10 cellular contexts compared by ENCODE assay signal in the genomic region with DNA sequence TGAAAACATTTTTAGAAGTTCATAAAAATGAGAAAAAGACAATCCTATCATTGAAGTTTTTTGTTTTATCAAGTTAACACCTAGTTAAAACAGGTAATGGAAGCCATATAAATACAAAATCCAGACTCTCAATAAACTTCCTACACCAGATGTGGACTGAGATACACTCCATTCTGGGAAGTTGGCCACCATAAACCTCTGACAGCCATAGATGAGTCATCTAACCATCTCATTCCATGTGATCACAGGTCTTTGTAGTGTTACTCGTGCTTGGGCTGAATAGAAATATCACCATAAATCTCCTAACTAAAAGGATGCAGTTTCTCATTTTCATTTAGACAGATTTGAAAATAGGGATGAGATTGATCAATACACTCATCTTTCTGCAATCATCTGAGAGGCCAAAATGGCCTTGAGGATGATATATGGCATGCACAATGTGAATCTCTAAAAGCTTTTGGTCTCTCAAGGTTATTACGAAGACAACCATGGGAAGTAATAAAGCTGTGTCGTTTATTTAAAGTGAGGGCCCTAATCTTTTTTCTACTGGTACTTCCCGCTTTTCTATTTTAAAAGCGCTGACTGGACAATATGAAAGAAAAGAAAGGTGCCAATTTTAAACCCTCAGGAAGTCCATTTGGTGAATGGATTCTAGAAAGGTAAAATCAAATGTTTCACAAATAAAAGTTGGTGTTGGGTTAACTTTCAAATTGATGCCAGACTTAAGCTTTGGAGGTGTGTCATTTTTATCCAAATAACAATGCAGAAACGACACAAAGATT.
DNase-seq lines count a peak whose midpoint lies in the region; ATAC-seq and TF ChIP-seq lines count a peak whose summit lies in the region.
"Had no signal": no experiment of that assay in that cellular context is flagged by ENCODE, and none has a peak within 500 bp of the region (broad histone marks: within the 10 kb centered on the region; RNA-seq: fewer than 3 reads in every experiment).

No MANE protein-coding gene starts in this region.

- TF ChIP-seq CTCF in HFF-Myc (IDR thresholded peaks at IDR 0.05; ENCODE audit: low read depth, low read length, missing control alignments): no peak

- H3K4me3 ChIP-seq in HFF-Myc (replicated peaks; ENCODE audit: low read depth, low read length): no peak overlapping the region
- H3K4me3 ChIP-seq: lung had no signal

- DNase-seq in A172 (ENCODE audit: low spot score) (peak; percentile 80), HFF-Myc (ENCODE audit: extremely low read depth, low read depth) (peak; percentile 78), amniotic stem cell (lab: John Stamatoyannopoulos, UW) (peak; percentile 74), foreskin melanocyte (peak; percentile 24), HuH-7.5 (ENCODE audit: low spot score) (no peak), NCI-H2081 (lab: John Stamatoyannopoulos, UW) (no peak)
- DNase-seq: activated T-cell treated with anti-CD3 and anti-CD28 coated beads for 4 hours had no signal

- ATAC-seq in GM21526 (IDR thresholded peaks at IDR 0.05; ENCODE audit: low FRiP score, unreplicated experiment): no peak
- no peak for ATAC-seq in HG03469 (IDR thresholded peaks at IDR 0.05; ENCODE audit: unreplicated experiment)

Comparison
In these comparisons a context has a peak if more than half of its experiments do, and no peak if none do; other contexts are left out.
1. DNase-seq: peak in A172 (single experiment), HFF-Myc (single experiment), amniotic stem cell (single experiment) and foreskin melanocyte (single experiment); none in HuH-7.5 (single experiment) and NCI-H2081 (0 of 2).